Comparison of ENCODE assay signal across 10 cellular contexts in genomic region chr11:32792111-32792947, GRCh38. TPM values are rescaled to one million over a fixed set of nuclear protein-coding genes. Genes with fewer than 3 reads are reported as not detected.
DNase-seq lines count a peak whose midpoint lies in the region; ATAC-seq and TF ChIP-seq lines count a peak whose summit lies in the region.
"Had no signal": no experiment of that assay in that cellular context is flagged by ENCODE, and none has a peak within 500 bp of the region (broad histone marks: within the 10 kb centered on the region; RNA-seq: fewer than 3 reads in every experiment).

No MANE protein-coding gene starts in this region.

- intact Hi-C loops in psoas muscle (cut with DNase I) = loop anchor here (10.0 kb wide), 2 partner anchors 468 to 478 kb away; no protein-coding TSS in a partner anchor

- H3K27ac ChIP-seq in coronary artery (no peak overlapping the region), psoas muscle (no peak overlapping the region)
- H3K27ac ChIP-seq: SJSA1, transverse colon had no signal

- no peaks in the 10 kb centered on the region for H3K9me3 ChIP-seq in psoas muscle
- H3K9me3 ChIP-seq: SJSA1, transverse colon had no signal

- peaks cover 0 to 10% (median 0%) of the 10 kb centered on the region in 3 donors for H3K27me3 ChIP-seq in psoas muscle (ENCODE audit: insufficient read depth in 3 of 3, low read length in 2 of 3)

- WGBS in psoas muscle, 3 donors = 28 to 33% (median 28%) methylated on average over 6 of the region's 6 CpGs

- TF ChIP-seq CTCF in coronary artery (IDR thresholded peaks at IDR 0.05) (no peak), psoas muscle (IDR thresholded peaks at IDR 0.05) (no peak)

- peak; percentile 22 for ATAC-seq in GM19035 (IDR thresholded peaks at IDR 0.05; ENCODE audit: unreplicated experiment)
- peak; percentile 10 for ATAC-seq in HG03280 (IDR thresholded peaks at IDR 0.05; ENCODE audit: unreplicated experiment)
- ATAC-seq in psoas muscle = peak in 1 of 4 donors; percentile 8

- H3K4me3 ChIP-seq in coronary artery = peak overlapping the region; percentile 51
- H3K4me3 ChIP-seq in psoas muscle = peak overlapping the region; percentile 47
- H3K4me3 ChIP-seq: SJSA1 had no signal

- H3K36me3 ChIP-seq in psoas muscle (ENCODE audit: insufficient read depth in 1 of 2, low read depth in 1 of 2) = no peaks in the 10 kb centered on the region
- H3K36me3 ChIP-seq: SJSA1, transverse colon had no signal

- no peaks in the 10 kb centered on the region for H3K4me1 ChIP-seq in psoas muscle
- H3K4me1 ChIP-seq: SJSA1 had no signal

- DNase-seq in coronary artery (ENCODE audit: low spot score) (no peak), psoas muscle (no peak), epidermal melanocyte (ENCODE audit: insufficient read length, low spot score) (no peak), NCI-H82 treated with DMSO at 0.1 percent for 48 hours (lab: John Stamatoyannopoulos, UW; ENCODE audit: unreplicated experiment) (no peak), NCI-H1417 (lab: John Stamatoyannopoulos, UW) (no peak), midbrain (lab: John Stamatoyannopoulos, UW) (no peak)

RNA-seq across cellular contexts. Expression of gene CCDC73, which starts 2.1 kb away (rescaled TPM):
- total RNA-seq in psoas muscle = not detected
- polyA plus RNA-seq in psoas muscle = under 1 TPM in 1 of 3 donors, not detected in 2; 0.01 TPM
- total RNA-seq: SJSA1, transverse colon had no signal

RNA-seq across cellular contexts. Expression of gene PRRG4, which starts 37.4 kb away (rescaled TPM):
- total RNA-seq in psoas muscle = under 1 TPM; 0.08 to 0.40 (median 0.25) TPM
- polyA plus RNA-seq in psoas muscle = under 1 TPM; 0.05 to 0.58 (median 0.13) TPM
